Comparison of ENCODE assay signal across 15 cellular contexts in the genomic region with DNA sequence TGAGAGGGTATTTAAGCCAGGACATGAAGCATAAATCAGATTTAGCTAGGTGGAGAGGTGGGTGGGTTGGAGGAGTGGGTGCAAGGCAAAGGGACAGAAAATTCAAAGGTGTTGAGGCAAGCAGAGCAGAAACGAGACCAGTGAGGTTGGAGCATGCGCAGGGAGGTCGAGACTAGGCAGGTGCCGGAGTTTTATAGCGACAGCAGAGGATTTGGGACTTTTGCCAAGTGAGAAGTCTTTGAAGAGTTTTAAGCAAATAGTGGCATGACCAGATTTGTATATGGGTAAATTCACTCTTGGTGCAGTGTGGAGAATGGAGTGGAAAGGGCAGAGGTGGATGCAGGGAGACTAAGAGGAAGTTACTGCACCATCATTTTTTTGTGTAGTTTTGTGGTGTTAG.
DNase-seq lines count a peak whose midpoint lies in the region; ATAC-seq and TF ChIP-seq lines count a peak whose summit lies in the region.
"Had no signal": no experiment of that assay in that cellular context is flagged by ENCODE, and none has a peak within 500 bp of the region (broad histone marks: within the 10 kb centered on the region; RNA-seq: fewer than 3 reads in every experiment).

No MANE protein-coding gene starts in this region.

- no peaks in the 10 kb centered on the region for H3K36me3 ChIP-seq in upper lobe of right lung

- H3K9me3 ChIP-seq in upper lobe of right lung = no peaks in the 10 kb centered on the region

- H3K27ac Mint-ChIP-seq in activated naive CD4-positive, alpha-beta T cell treated with anti-CD3 and anti-CD28 coated beads, Interleukin-2, amount 50 U/mL, for 72 hours = peak overlapping the region; percentile 0 to 11

- TF ChIP-seq CTCF in upper lobe of right lung (IDR thresholded peaks at IDR 0.05) = no peak

- no peaks in the 10 kb centered on the region for H3K9me3 Mint-ChIP-seq in activated naive CD4-positive, alpha-beta T cell treated with anti-CD3 and anti-CD28 coated beads, Interleukin-2, amount 50 U/mL, for 72 hours
- H3K9me3 Mint-ChIP-seq: type B pancreatic cell had no signal

- peaks cover 0 to 8% of the 10 kb centered on the region in 2 donors for H3K36me3 Mint-ChIP-seq in activated naive CD4-positive, alpha-beta T cell treated with anti-CD3 and anti-CD28 coated beads, Interleukin-2, amount 50 U/mL, for 72 hours

- intact Hi-C loops in upper lobe of right lung (cut with DNase I) = loop anchor here (5.0 kb wide), 1 partner anchor 235 kb away; a partner anchor contains a TSS

- H3K27me3 ChIP-seq in upper lobe of right lung = no peaks in the 10 kb centered on the region

- no peak overlapping the region for H3K4me3 ChIP-seq in upper lobe of right lung
- H3K4me3 ChIP-seq: coronary artery had no signal

- no peak for DNase-seq in activated naive CD4-positive, alpha-beta T cell treated with anti-CD3 and anti-CD28 coated beads, Interleukin-2, amount 50 U/mL, for 72 hours (ENCODE audit: low spot score in 2 of 2)
- DNase-seq in activated naive CD4-positive, alpha-beta T cell treated with Interleukin-2 at 50 U/mL for 16 hours = no peak
- DNase-seq in NCI-H2029 (lab: John Stamatoyannopoulos, UW) = peak; percentile 0
- DNase-seq in upper lobe of right lung = no peak
- no peak for DNase-seq in glomerular visceral epithelial cell (ENCODE audit: extremely low spot score)
- DNase-seq in NCI-H128 (lab: John Stamatoyannopoulos, UW; ENCODE audit: unreplicated experiment) = no peak
- DNase-seq: activated CD4-positive, CD25-positive, alpha-beta regulatory T cell; anterior cingulate cortex; GF-D8; kidney glomerular epithelial cell; NCI-H1436 had no signal

- no peak overlapping the region for H3K27ac ChIP-seq in upper lobe of right lung
- H3K27ac ChIP-seq: coronary artery, epithelial cell of prostate had no signal

- ATAC-seq in activated naive CD4-positive, alpha-beta T cell treated with anti-CD3 and anti-CD28 coated beads, Interleukin-2, amount 50 U/mL, for 72 hours = no peak
- ATAC-seq in esophagus mucosa = peak; percentile 19
- ATAC-seq in upper lobe of right lung = peak; percentile 20

- peaks cover 6% of the 10 kb centered on the region for H3K4me1 ChIP-seq in upper lobe of right lung

Comparison
In these comparisons a context has a peak if more than half of its experiments do, and no peak if none do; other contexts are left out.
1. ATAC-seq: peak in esophagus mucosa (single experiment) and upper lobe of right lung (single experiment); none in activated naive CD4-positive, alpha-beta T cell treated with anti-CD3 and anti-CD28 coated beads, Interleukin-2, amount 50 U/mL, for 72 hours (0 of 2).